Comparison of ENCODE assay signal across 3 cellular contexts in genomic region chr11:76878014-76878413, GRCh38.
A peak's percentile ranks its signal among the peaks of the same experiment; 100 is the strongest.
TF ChIP-seq lines count a peak whose summit lies in the region.

No MANE protein-coding gene starts in this region.

TF ChIP-seq in SK-N-SH treated with all-trans-retinoic acid at 6 μM for 48 hours, 23 proteins besides CTCF, POLR2A, EP300 and RAD21 (continued from another document):
- TF ChIP-seq ARNTL (CRISPR knock-in tag; IDR thresholded peaks at IDR 0.05; ENCODE audit: borderline replicate concordance, low read depth) (no peak), PPARA (CRISPR knock-in tag; IDR thresholded peaks at IDR 0.05; ENCODE audit: borderline replicate concordance) (no peak)
- TF ChIP-seq, protein P1, sequence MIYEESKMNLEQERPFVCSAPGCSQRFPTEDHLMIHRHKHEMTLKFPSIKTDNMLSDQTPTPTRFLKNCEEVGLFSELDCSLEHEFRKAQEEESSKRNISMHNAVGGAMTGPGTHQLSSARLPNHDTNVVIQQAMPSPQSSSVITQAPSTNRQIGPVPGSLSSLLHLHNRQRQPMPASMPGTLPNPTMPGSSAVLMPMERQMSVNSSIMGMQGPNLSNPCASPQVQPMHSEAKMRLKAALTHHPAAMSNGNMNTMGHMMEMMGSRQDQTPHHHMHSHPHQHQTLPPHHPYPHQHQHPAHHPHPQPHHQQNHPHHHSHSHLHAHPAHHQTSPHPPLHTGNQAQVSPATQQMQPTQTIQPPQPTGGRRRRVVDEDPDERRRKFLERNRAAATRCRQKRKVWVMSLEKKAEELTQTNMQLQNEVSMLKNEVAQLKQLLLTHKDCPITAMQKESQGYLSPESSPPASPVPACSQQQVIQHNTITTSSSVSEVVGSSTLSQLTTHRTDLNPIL (CRISPR knock-in tag; IDR thresholded peaks at IDR 0.05; ENCODE audit: low read depth) = no peak

TF ChIP-seq in SK-N-SH, 30 proteins besides CTCF, POLR2A, EP300 and RAD21 (continued from another document):
- TF ChIP-seq SIN3A (IDR thresholded peaks at IDR 0.05; ENCODE audit: borderline replicate concordance, low read depth, low read length) = no peak
- no peak for TF ChIP-seq RFX5 (IDR thresholded peaks at IDR 0.05; ENCODE audit: low read length)
- TF ChIP-seq ELF1 (IDR thresholded peaks at IDR 0.05) = no peak
- no peak for TF ChIP-seq PBX3 (IDR thresholded peaks at IDR 0.05)
- TF ChIP-seq, protein P2, sequence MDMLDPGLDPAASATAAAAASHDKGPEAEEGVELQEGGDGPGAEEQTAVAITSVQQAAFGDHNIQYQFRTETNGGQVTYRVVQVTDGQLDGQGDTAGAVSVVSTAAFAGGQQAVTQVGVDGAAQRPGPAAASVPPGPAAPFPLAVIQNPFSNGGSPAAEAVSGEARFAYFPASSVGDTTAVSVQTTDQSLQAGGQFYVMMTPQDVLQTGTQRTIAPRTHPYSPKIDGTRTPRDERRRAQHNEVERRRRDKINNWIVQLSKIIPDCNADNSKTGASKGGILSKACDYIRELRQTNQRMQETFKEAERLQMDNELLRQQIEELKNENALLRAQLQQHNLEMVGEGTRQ (IDR thresholded peaks at IDR 0.05; ENCODE audit: borderline replicate concordance, low read depth, low read length) = no peak
- TF ChIP-seq FOSL2 (IDR thresholded peaks at IDR 0.05; ENCODE audit: borderline replicate concordance, low read depth) = no peak
- no peak for TF ChIP-seq FOXJ3 (CRISPR knock-in tag; IDR thresholded peaks at IDR 0.05)
- no peak for TF ChIP-seq FOXM1 (IDR thresholded peaks at IDR 0.05; ENCODE audit: low read depth)
- TF ChIP-seq, protein P3, sequence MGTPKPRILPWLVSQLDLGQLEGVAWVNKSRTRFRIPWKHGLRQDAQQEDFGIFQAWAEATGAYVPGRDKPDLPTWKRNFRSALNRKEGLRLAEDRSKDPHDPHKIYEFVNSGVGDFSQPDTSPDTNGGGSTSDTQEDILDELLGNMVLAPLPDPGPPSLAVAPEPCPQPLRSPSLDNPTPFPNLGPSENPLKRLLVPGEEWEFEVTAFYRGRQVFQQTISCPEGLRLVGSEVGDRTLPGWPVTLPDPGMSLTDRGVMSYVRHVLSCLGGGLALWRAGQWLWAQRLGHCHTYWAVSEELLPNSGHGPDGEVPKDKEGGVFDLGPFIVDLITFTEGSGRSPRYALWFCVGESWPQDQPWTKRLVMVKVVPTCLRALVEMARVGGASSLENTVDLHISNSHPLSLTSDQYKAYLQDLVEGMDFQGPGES (IDR thresholded peaks at IDR 0.05; ENCODE audit: low read depth, low read length) = no peak
- no peak for TF ChIP-seq TAF1 (IDR thresholded peaks at IDR 0.05; ENCODE audit: borderline replicate concordance, low read depth, low read length)
- TF ChIP-seq NFIC (IDR thresholded peaks at IDR 0.05; ENCODE audit: borderline replicate concordance) = no peak
- no peak for TF ChIP-seq JUND (IDR thresholded peaks at IDR 0.05)
- no peak for TF ChIP-seq YY1 (IDR thresholded peaks at IDR 0.05; ENCODE audit: low read depth)
- no peak for TF ChIP-seq GABPA (IDR thresholded peaks at IDR 0.05; ENCODE audit: low read depth)
- TF ChIP-seq, protein P4, sequence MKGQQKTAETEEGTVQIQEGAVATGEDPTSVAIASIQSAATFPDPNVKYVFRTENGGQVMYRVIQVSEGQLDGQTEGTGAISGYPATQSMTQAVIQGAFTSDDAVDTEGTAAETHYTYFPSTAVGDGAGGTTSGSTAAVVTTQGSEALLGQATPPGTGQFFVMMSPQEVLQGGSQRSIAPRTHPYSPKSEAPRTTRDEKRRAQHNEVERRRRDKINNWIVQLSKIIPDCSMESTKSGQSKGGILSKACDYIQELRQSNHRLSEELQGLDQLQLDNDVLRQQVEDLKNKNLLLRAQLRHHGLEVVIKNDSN (IDR thresholded peaks at IDR 0.05; ENCODE audit: borderline replicate concordance, low read depth) = no peak
TF ChIP-seq in SK-N-SH: peak in this region for 0.

TF ChIP-seq in K562, 482 proteins besides CTCF, POLR2A, EP300 and RAD21 (continued from another document):
- TF ChIP-seq, protein P5, sequence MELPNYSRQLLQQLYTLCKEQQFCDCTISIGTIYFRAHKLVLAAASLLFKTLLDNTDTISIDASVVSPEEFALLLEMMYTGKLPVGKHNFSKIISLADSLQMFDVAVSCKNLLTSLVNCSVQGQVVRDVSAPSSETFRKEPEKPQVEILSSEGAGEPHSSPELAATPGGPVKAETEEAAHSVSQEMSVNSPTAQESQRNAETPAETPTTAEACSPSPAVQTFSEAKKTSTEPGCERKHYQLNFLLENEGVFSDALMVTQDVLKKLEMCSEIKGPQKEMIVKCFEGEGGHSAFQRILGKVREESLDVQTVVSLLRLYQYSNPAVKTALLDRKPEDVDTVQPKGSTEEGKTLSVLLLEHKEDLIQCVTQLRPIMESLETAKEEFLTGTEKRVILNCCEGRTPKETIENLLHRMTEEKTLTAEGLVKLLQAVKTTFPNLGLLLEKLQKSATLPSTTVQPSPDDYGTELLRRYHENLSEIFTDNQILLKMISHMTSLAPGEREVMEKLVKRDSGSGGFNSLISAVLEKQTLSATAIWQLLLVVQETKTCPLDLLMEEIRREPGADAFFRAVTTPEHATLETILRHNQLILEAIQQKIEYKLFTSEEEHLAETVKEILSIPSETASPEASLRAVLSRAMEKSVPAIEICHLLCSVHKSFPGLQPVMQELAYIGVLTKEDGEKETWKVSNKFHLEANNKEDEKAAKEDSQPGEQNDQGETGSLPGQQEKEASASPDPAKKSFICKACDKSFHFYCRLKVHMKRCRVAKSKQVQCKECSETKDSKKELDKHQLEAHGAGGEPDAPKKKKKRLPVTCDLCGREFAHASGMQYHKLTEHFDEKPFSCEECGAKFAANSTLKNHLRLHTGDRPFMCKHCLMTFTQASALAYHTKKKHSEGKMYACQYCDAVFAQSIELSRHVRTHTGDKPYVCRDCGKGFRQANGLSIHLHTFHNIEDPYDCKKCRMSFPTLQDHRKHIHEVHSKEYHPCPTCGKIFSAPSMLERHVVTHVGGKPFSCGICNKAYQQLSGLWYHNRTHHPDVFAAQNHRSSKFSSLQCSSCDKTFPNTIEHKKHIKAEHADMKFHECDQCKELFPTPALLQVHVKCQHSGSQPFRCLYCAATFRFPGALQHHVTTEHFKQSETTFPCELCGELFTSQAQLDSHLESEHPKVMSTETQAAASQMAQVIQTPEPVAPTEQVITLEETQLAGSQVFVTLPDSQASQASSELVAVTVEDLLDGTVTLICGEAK (IDR thresholded peaks at IDR 0.05) = peak; percentile 65; the same call in 1 of the 2 replicates
- TF ChIP-seq, protein P5 (CRISPR knock-in tag; IDR thresholded peaks at IDR 0.05) = no peak
- TF ChIP-seq ARID1B (IDR thresholded peaks at IDR 0.05) = no peak
- no peak for TF ChIP-seq HDAC1 (IDR thresholded peaks at IDR 0.05)
- no peak for TF ChIP-seq GATAD2B (IDR thresholded peaks at IDR 0.05; ENCODE audit: borderline replicate concordance)
- TF ChIP-seq PYGO2 (tag; IDR thresholded peaks at IDR 0.05) = no peak
- TF ChIP-seq HDAC6 (IDR thresholded peaks at IDR 0.05; ENCODE audit: low read depth, low read length) = no peak
